ENCODE assay signal across 19 cellular contexts in genomic region chr12:68918960-68919359, GRCh38.
"Had no signal": no experiment of that assay in that cellular context is flagged by ENCODE, and none has a peak within 500 bp of the region (broad histone marks: within the 10 kb centered on the region; RNA-seq: fewer than 3 reads in every experiment).

No MANE protein-coding gene starts in this region.

- H3K9me3 Mint-ChIP-seq: dendritic cell treated with granulocyte-macrophage colony-stimulating factor and Interleukin-4, amounts not matched to agents 40 ng/mL and 50 ng/mL, for 4 days; effector memory CD8-positive, alpha-beta T cell; naive B cell had no signal

- H3K27ac Mint-ChIP-seq: dendritic cell treated with granulocyte-macrophage colony-stimulating factor and Interleukin-4, amounts not matched to agents 40 ng/mL and 50 ng/mL, for 4 days; effector memory CD8-positive, alpha-beta T cell; naive B cell; nephron progenitor cell had no signal

- H3K4me1 ChIP-seq: gastrocnemius medialis, psoas muscle, transverse colon had no signal

- H3K27me3 ChIP-seq: esophagus muscularis mucosa, gastrocnemius medialis, right lobe of liver, testis, transverse colon had no signal

- DNase-seq: effector memory CD8-positive, alpha-beta T cell; gastrocnemius medialis; heart right ventricle; hypothalamus; kidney glomerular epithelial cell; mesendoderm; naive B cell; nephron progenitor cell; psoas muscle; retina; right lobe of liver; stimulated activated CD4-positive, alpha-beta T cell treated with anti-CD3 and anti-CD28 coated beads, Interleukin-4, amount 100 ng/mL, for 4 hours; stimulated activated naive CD4-positive, alpha-beta T cell; testis; transverse colon had no signal

- H3K36me3 ChIP-seq: esophagus muscularis mucosa, gastrocnemius medialis, heart right ventricle, right lobe of liver, transverse colon had no signal

- H3K36me3 Mint-ChIP-seq: naive B cell had no signal

- H3K27ac ChIP-seq: epithelial cell of prostate, esophagus muscularis mucosa, gastrocnemius medialis, heart right ventricle, parathyroid adenoma, psoas muscle, right lobe of liver, transverse colon had no signal

- ATAC-seq: effector memory CD8-positive, alpha-beta T cell; gastrocnemius medialis; heart right ventricle; psoas muscle; right lobe of liver had no signal

- H3K4me3 Mint-ChIP-seq: dendritic cell treated with granulocyte-macrophage colony-stimulating factor and Interleukin-4, amounts not matched to agents 40 ng/mL and 50 ng/mL, for 4 days; effector memory CD8-positive, alpha-beta T cell; naive B cell; nephron progenitor cell had no signal

- H3K27me3 Mint-ChIP-seq: dendritic cell treated with granulocyte-macrophage colony-stimulating factor and Interleukin-4, amounts not matched to agents 40 ng/mL and 50 ng/mL, for 4 days; naive B cell had no signal

- H3K4me3 ChIP-seq: esophagus muscularis mucosa, gastrocnemius medialis, heart right ventricle, psoas muscle, right lobe of liver, testis, transverse colon had no signal

- H3K9me3 ChIP-seq: esophagus muscularis mucosa, gastrocnemius medialis, heart right ventricle, psoas muscle, right lobe of liver, testis, transverse colon had no signal
